Comparison of ENCODE assay signal across 1 cellular context in genomic region chr14:89340200-89340667, GRCh38.
TF ChIP-seq lines count a peak whose summit lies in the region.

No MANE protein-coding gene starts in this region.

TF ChIP-seq in HepG2, 621 proteins besides CTCF, POLR2A, EP300 and RAD21 (continued from another document and continues in another):
- TF ChIP-seq GMEB1 (CRISPR knock-in tag; IDR thresholded peaks at IDR 0.05; ENCODE audit: borderline replicate concordance) = peak; percentile 7; the same call in 1 of the 2 replicates
- TF ChIP-seq, protein P1, sequence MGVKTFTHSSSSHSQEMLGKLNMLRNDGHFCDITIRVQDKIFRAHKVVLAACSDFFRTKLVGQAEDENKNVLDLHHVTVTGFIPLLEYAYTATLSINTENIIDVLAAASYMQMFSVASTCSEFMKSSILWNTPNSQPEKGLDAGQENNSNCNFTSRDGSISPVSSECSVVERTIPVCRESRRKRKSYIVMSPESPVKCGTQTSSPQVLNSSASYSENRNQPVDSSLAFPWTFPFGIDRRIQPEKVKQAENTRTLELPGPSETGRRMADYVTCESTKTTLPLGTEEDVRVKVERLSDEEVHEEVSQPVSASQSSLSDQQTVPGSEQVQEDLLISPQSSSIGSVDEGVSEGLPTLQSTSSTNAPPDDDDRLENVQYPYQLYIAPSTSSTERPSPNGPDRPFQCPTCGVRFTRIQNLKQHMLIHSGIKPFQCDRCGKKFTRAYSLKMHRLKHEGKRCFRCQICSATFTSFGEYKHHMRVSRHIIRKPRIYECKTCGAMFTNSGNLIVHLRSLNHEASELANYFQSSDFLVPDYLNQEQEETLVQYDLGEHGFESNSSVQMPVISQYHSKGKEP (CRISPR knock-in tag; IDR thresholded peaks at IDR 0.05) = no peak
- TF ChIP-seq ZNF672 (CRISPR knock-in tag; IDR thresholded peaks at IDR 0.05) = no peak
- no peak for TF ChIP-seq RFXANK (CRISPR knock-in tag; IDR thresholded peaks at IDR 0.05)
- TF ChIP-seq HOMEZ (CRISPR knock-in tag; IDR thresholded peaks at IDR 0.05; ENCODE audit: low read depth) = 0 out of 2 replicates have a peak, but pooled peaks have one; percentile 21
- peak; percentile 55; the same call in 1 of the 2 replicates for TF ChIP-seq SOX5 (CRISPR knock-in tag; IDR thresholded peaks at IDR 0.05; ENCODE audit: borderline replicate concordance)
- TF ChIP-seq, protein P2, sequence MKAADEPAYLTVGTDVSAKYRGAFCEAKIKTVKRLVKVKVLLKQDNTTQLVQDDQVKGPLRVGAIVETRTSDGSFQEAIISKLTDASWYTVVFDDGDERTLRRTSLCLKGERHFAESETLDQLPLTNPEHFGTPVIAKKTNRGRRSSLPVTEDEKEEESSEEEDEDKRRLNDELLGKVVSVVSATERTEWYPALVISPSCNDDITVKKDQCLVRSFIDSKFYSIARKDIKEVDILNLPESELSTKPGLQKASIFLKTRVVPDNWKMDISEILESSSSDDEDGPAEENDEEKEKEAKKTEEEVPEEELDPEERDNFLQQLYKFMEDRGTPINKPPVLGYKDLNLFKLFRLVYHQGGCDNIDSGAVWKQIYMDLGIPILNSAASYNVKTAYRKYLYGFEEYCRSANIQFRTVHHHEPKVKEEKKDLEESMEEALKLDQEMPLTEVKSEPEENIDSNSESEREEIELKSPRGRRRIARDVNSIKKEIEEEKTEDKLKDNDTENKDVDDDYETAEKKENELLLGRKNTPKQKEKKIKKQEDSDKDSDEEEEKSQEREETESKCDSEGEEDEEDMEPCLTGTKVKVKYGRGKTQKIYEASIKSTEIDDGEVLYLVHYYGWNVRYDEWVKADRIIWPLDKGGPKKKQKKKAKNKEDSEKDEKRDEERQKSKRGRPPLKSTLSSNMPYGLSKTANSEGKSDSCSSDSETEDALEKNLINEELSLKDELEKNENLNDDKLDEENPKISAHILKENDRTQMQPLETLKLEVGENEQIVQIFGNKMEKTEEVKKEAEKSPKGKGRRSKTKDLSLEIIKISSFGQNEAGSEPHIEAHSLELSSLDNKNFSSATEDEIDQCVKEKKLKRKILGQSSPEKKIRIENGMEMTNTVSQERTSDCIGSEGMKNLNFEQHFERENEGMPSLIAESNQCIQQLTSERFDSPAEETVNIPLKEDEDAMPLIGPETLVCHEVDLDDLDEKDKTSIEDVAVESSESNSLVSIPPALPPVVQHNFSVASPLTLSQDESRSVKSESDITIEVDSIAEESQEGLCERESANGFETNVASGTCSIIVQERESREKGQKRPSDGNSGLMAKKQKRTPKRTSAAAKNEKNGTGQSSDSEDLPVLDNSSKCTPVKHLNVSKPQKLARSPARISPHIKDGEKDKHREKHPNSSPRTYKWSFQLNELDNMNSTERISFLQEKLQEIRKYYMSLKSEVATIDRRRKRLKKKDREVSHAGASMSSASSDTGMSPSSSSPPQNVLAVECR (CRISPR knock-in tag; IDR thresholded peaks at IDR 0.05; ENCODE audit: borderline replicate concordance) = no peak
- no peak for TF ChIP-seq ZIK1 (CRISPR knock-in tag; IDR thresholded peaks at IDR 0.05; ENCODE audit: borderline replicate concordance, low read depth)
- peak; percentile 67; the same call in 1 of the 2 replicates for TF ChIP-seq TP53 (CRISPR knock-in tag; conservative IDR thresholded peaks at IDR 0.05)
- TF ChIP-seq U2AF1 (optimal IDR thresholded peaks at IDR 0.05; ENCODE audit: low read depth, low read length) = no peak
- TF ChIP-seq, protein P3, sequence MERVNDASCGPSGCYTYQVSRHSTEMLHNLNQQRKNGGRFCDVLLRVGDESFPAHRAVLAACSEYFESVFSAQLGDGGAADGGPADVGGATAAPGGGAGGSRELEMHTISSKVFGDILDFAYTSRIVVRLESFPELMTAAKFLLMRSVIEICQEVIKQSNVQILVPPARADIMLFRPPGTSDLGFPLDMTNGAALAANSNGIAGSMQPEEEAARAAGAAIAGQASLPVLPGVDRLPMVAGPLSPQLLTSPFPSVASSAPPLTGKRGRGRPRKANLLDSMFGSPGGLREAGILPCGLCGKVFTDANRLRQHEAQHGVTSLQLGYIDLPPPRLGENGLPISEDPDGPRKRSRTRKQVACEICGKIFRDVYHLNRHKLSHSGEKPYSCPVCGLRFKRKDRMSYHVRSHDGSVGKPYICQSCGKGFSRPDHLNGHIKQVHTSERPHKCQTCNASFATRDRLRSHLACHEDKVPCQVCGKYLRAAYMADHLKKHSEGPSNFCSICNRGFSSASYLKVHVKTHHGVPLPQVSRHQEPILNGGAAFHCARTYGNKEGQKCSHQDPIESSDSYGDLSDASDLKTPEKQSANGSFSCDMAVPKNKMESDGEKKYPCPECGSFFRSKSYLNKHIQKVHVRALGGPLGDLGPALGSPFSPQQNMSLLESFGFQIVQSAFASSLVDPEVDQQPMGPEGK (CRISPR knock-in tag; IDR thresholded peaks at IDR 0.05) = peak; percentile 14; the same call in 1 of the 2 replicates
- TF ChIP-seq TOPORS (CRISPR knock-in tag; IDR thresholded peaks at IDR 0.05) = no peak
- TF ChIP-seq HDAC1 (CRISPR knock-in tag; IDR thresholded peaks at IDR 0.05) = peak; percentile 45; the same call in 1 of the 2 replicates
- peak; percentile 48 for TF ChIP-seq ASH2L (IDR thresholded peaks at IDR 0.05; ENCODE audit: insufficient read length, low read depth, low read length)
- TF ChIP-seq ZMYM3 (CRISPR knock-in tag; IDR thresholded peaks at IDR 0.05) = no peak
- TF ChIP-seq FOXM1 (CRISPR knock-in tag; IDR thresholded peaks at IDR 0.05) = no peak
- no peak for TF ChIP-seq XBP1 (CRISPR knock-in tag; IDR thresholded peaks at IDR 0.05)
- TF ChIP-seq, protein P4, sequence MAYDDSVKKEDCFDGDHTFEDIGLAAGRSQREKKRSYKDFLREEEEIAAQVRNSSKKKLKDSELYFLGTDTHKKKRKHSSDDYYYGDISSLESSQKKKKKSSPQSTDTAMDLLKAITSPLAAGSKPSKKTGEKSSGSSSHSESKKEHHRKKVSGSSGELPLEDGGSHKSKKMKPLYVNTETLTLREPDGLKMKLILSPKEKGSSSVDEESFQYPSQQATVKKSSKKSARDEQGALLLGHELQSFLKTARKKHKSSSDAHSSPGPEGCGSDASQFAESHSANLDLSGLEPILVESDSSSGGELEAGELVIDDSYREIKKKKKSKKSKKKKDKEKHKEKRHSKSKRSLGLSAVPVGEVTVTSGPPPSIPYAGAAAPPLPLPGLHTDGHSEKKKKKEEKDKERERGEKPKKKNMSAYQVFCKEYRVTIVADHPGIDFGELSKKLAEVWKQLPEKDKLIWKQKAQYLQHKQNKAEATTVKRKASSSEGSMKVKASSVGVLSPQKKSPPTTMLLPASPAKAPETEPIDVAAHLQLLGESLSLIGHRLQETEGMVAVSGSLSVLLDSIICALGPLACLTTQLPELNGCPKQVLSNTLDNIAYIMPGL (CRISPR knock-in tag; IDR thresholded peaks at IDR 0.05; ENCODE audit: borderline replicate concordance in 1 of 2, low read depth in 1 of 2) = no peak
- TF ChIP-seq, protein P5, sequence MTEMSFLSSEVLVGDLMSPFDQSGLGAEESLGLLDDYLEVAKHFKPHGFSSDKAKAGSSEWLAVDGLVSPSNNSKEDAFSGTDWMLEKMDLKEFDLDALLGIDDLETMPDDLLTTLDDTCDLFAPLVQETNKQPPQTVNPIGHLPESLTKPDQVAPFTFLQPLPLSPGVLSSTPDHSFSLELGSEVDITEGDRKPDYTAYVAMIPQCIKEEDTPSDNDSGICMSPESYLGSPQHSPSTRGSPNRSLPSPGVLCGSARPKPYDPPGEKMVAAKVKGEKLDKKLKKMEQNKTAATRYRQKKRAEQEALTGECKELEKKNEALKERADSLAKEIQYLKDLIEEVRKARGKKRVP (CRISPR knock-in tag; IDR thresholded peaks at IDR 0.05) = no peak
- no peak for TF ChIP-seq SOX6 (IDR thresholded peaks at IDR 0.05)
- TF ChIP-seq SOX6 (CRISPR knock-in tag; IDR thresholded peaks at IDR 0.05) = peak; percentile 49; the same call in 1 of the 2 replicates
- 0 out of 2 replicates have a peak, but pooled peaks have one; percentile 25 for TF ChIP-seq BCL6 (CRISPR knock-in tag; IDR thresholded peaks at IDR 0.05)
- TF ChIP-seq, protein P6, sequence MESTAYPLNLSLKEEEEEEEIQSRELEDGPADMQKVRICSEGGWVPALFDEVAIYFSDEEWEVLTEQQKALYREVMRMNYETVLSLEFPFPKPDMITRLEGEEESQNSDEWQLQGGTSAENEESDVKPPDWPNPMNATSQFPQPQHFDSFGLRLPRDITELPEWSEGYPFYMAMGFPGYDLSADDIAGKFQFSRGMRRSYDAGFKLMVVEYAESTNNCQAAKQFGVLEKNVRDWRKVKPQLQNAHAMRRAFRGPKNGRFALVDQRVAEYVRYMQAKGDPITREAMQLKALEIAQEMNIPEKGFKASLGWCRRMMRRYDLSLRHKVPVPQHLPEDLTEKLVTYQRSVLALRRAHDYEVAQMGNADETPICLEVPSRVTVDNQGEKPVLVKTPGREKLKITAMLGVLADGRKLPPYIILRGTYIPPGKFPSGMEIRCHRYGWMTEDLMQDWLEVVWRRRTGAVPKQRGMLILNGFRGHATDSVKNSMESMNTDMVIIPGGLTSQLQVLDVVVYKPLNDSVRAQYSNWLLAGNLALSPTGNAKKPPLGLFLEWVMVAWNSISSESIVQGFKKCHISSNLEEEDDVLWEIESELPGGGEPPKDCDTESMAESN (CRISPR knock-in tag; conservative IDR thresholded peaks at IDR 0.05) = no peak
- TF ChIP-seq PBX2 (CRISPR knock-in tag; IDR thresholded peaks at IDR 0.05) = no peak
- peak; percentile 74 for TF ChIP-seq MED1 (CRISPR knock-in tag; IDR thresholded peaks at IDR 0.05)
- no peak for TF ChIP-seq ZBTB1 (CRISPR knock-in tag; IDR thresholded peaks at IDR 0.05; ENCODE audit: borderline replicate concordance)
- no peak for TF ChIP-seq NR2C2 (CRISPR knock-in tag; IDR thresholded peaks at IDR 0.05; ENCODE audit: borderline replicate concordance)
- TF ChIP-seq, protein P7, sequence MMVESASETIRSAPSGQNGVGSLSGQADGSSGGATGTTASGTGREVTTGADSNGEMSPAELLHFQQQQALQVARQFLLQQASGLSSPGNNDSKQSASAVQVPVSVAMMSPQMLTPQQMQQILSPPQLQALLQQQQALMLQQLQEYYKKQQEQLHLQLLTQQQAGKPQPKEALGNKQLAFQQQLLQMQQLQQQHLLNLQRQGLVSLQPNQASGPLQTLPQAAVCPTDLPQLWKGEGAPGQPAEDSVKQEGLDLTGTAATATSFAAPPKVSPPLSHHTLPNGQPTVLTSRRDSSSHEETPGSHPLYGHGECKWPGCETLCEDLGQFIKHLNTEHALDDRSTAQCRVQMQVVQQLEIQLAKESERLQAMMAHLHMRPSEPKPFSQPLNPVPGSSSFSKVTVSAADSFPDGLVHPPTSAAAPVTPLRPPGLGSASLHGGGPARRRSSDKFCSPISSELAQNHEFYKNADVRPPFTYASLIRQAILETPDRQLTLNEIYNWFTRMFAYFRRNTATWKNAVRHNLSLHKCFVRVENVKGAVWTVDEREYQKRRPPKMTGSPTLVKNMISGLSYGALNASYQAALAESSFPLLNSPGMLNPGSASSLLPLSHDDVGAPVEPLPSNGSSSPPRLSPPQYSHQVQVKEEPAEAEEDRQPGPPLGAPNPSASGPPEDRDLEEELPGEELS (CRISPR knock-in tag; IDR thresholded peaks at IDR 0.05) = peak; percentile 45; the same call in 1 of the 2 replicates
- TF ChIP-seq KLF9 (CRISPR knock-in tag; IDR thresholded peaks at IDR 0.05; ENCODE audit: low read depth) = no peak
- TF ChIP-seq ZNF33A (CRISPR knock-in tag; IDR thresholded peaks at IDR 0.05; ENCODE audit: borderline replicate concordance) = no peak
- TF ChIP-seq ZNF598 (CRISPR knock-in tag; IDR thresholded peaks at IDR 0.05; ENCODE audit: borderline replicate concordance) = no peak
- TF ChIP-seq HOXA5 (CRISPR knock-in tag; IDR thresholded peaks at IDR 0.05) = peak; percentile 73; the same call in 1 of the 2 replicates
- TF ChIP-seq GLMP (CRISPR knock-in tag; IDR thresholded peaks at IDR 0.05; ENCODE audit: borderline replicate concordance) = no peak
- TF ChIP-seq FOXA1 (IDR thresholded peaks at IDR 0.05) = no peak
- TF ChIP-seq FOXA1 (CRISPR knock-in tag; IDR thresholded peaks at IDR 0.05) = peak; percentile 72
- no peak for TF ChIP-seq MATR3 (CRISPR knock-in tag; IDR thresholded peaks at IDR 0.05)
- TF ChIP-seq GATAD2A (CRISPR knock-in tag; IDR thresholded peaks at IDR 0.05) = peak; percentile 90
- 0 out of 2 replicates have a peak, but pooled peaks have one; percentile 12 for TF ChIP-seq RXRB (CRISPR knock-in tag; IDR thresholded peaks at IDR 0.05; ENCODE audit: borderline replicate concordance)
